26 cellular contexts compared by ENCODE assay signal in genomic region chr3:99781761-99782160, GRCh38. TPM values are rescaled to one million over a fixed set of nuclear protein-coding genes. Genes with fewer than 3 reads are reported as not detected.
DNase-seq lines count a peak whose midpoint lies in the region; ATAC-seq, FAIRE-seq and TF ChIP-seq lines count a peak whose summit lies in the region.
"Had no signal": no experiment of that assay in that cellular context is flagged by ENCODE, and none has a peak within 500 bp of the region (broad histone marks: within the 10 kb centered on the region; RNA-seq: fewer than 3 reads in every experiment).

No MANE protein-coding gene starts in this region.

- H3K36me3 ChIP-seq in ACC112 (ENCODE audit: insufficient read depth, low read length) (peaks cover 18% of the 10 kb centered on the region), astrocyte (ENCODE audit: insufficient read depth, low read length) (no peaks in the 10 kb centered on the region), keratinocyte (ENCODE audit: control insufficient read depth in 2 of 2, extremely low read depth in 1 of 2, insufficient read depth in 2 of 2, low read length in 2 of 2) (no peaks in the 10 kb centered on the region), psoas muscle (ENCODE audit: insufficient read depth in 1 of 2, low read depth in 1 of 2) (no peaks in the 10 kb centered on the region), MM.1S (replicated peaks; ENCODE audit: insufficient read depth, low read length) (no peaks in the 10 kb centered on the region)
- H3K36me3 ChIP-seq: BE2C, gastroesophageal sphincter, lower lobe of right lung, sigmoid colon, tibial nerve had no signal

- peaks cover 2% of the 10 kb centered on the region for H3K36me3 Mint-ChIP-seq in astrocyte (ENCODE audit: low read depth, unreplicated experiment)
- H3K36me3 Mint-ChIP-seq: activated naive CD8-positive, alpha-beta T cell had no signal

- no peaks in the 10 kb centered on the region for H4K20me1 ChIP-seq in astrocyte (ENCODE audit: insufficient read depth, low read length)
- H4K20me1 ChIP-seq in keratinocyte (ENCODE audit: control insufficient read depth, extremely low read depth, insufficient read depth, low read length): no peaks in the 10 kb centered on the region
- H4K20me1 ChIP-seq in MM.1S (ENCODE audit: insufficient read depth, low read length): no peaks in the 10 kb centered on the region

- no peaks in the 10 kb centered on the region for H3F3A ChIP-seq in MM.1S (ENCODE audit: insufficient read depth, low read length)

- ATAC-seq in psoas muscle (no peak), left lobe of liver (no peak)
- ATAC-seq: body of pancreas, gastroesophageal sphincter, HCT116, lower lobe of right lung had no signal

- H3K27me3 Mint-ChIP-seq in astrocyte (ENCODE audit: low read depth, unreplicated experiment): no peaks in the 10 kb centered on the region

- H3K9me3 Mint-ChIP-seq in astrocyte (ENCODE audit: unreplicated experiment): no peaks in the 10 kb centered on the region
- H3K9me3 Mint-ChIP-seq: activated T-helper 2 cell treated with anti-CD3 and anti-CD28 coated beads, Interferon-gamma antibody, Interleukin-2, Interleukin-4, amounts not matched to agents 10 μg/mL and 5 μg/mL and 100 μg/mL, durations not matched to agents 14 hours and 24 hours and 36 hours; stimulated activated naive CD8-positive, alpha-beta T cell treated with anti-CD3 and anti-CD28 coated beads, Interleukin-15, Interleukin-2, amounts not matched to agents 100 ng/mL and 50 ng/mL, for 24 hours had no signal

- dilution Hi-C loops in keratinocyte (cut with MboI; ENCODE audit: extremely low pct_ligation_motif_present, low sequenced_read_pairs): no loop called here

- H3K9me1 ChIP-seq in keratinocyte (ENCODE audit: control insufficient read depth, extremely low read depth, insufficient read depth, low read length): no peaks in the 10 kb centered on the region

- TF ChIP-seq CTCF in astrocyte (IDR thresholded peaks at IDR 0.05; ENCODE audit: insufficient read depth, low read depth, low read length) (no peak), keratinocyte (optimal IDR thresholded peaks at IDR 0.05 in 1 of 3, IDR thresholded peaks at IDR 0.05 in 1 of 3, conservative IDR thresholded peaks at IDR 0.05 in 1 of 3; ENCODE audit: extremely low read depth in 1 of 3, insufficient read depth in 2 of 3, low read length in 3 of 3) (no peak), psoas muscle (IDR thresholded peaks at IDR 0.05) (no peak), MM.1S (IDR thresholded peaks at IDR 0.05; ENCODE audit: low read length) (no peak)

- no peaks in the 10 kb centered on the region for H3K9me2 ChIP-seq in MM.1S (replicated peaks; ENCODE audit: insufficient read depth, low read length)

- peak overlapping the region; percentile 31; the same call in 1 of the 2 replicates for H3K27ac ChIP-seq in ACC112 (ENCODE audit: low read depth, low read length)
- H3K27ac ChIP-seq in astrocyte (ENCODE audit: low read depth, low read length): peak overlapping the region; percentile 46
- no peak overlapping the region for H3K27ac ChIP-seq in keratinocyte (ENCODE audit: control insufficient read depth, insufficient read depth, low read length)
- no peak overlapping the region for H3K27ac ChIP-seq in psoas muscle
- no peak overlapping the region for H3K27ac ChIP-seq in MM.1S (ENCODE audit: low read length)
- H3K27ac ChIP-seq: body of pancreas, gastroesophageal sphincter, lower lobe of right lung, sigmoid colon had no signal

- peak overlapping the region; percentile 47 for H3K4me3 Mint-ChIP-seq in astrocyte (ENCODE audit: unreplicated experiment)
- H3K4me3 Mint-ChIP-seq: activated naive CD8-positive, alpha-beta T cell; stimulated activated naive CD8-positive, alpha-beta T cell treated with anti-CD3 and anti-CD28 coated beads, Interleukin-15, Interleukin-2, amounts not matched to agents 100 ng/mL and 50 ng/mL, for 24 hours had no signal

- 83 to 92% (median 89%) methylated on average over 3 of the region's 3 CpGs for WGBS in psoas muscle, 3 donors

- H3K4me1 ChIP-seq in ACC112 (ENCODE audit: control insufficient read depth, insufficient read depth, low read length, unreplicated experiment) (peaks cover 33% of the 10 kb centered on the region), astrocyte (ENCODE audit: insufficient read depth, low read length) (peaks cover 37% of the 10 kb centered on the region), keratinocyte (ENCODE audit: control insufficient read depth, extremely low read depth, insufficient read depth, low read length) (peaks cover 4% of the 10 kb centered on the region), psoas muscle (no peaks in the 10 kb centered on the region), MM.1S (ENCODE audit: low read length) (no peaks in the 10 kb centered on the region)
- H3K4me1 ChIP-seq: BE2C, body of pancreas, gastroesophageal sphincter, lower lobe of right lung, sigmoid colon had no signal

- H3K27ac Mint-ChIP-seq in astrocyte (ENCODE audit: unreplicated experiment): peak overlapping the region; percentile 75
- H3K27ac Mint-ChIP-seq: activated naive CD8-positive, alpha-beta T cell; activated T-helper 2 cell treated with anti-CD3 and anti-CD28 coated beads, Interferon-gamma antibody, Interleukin-2, Interleukin-4, amounts not matched to agents 10 μg/mL and 5 μg/mL and 100 μg/mL, durations not matched to agents 14 hours and 24 hours and 36 hours; stimulated activated naive CD8-positive, alpha-beta T cell treated with anti-CD3 and anti-CD28 coated beads, Interleukin-15, Interleukin-2, amounts not matched to agents 100 ng/mL and 50 ng/mL, for 24 hours had no signal

- H3K4me2 ChIP-seq in astrocyte (ENCODE audit: low read length) (peak overlapping the region; percentile 38), keratinocyte (ENCODE audit: control insufficient read depth, extremely low read depth, insufficient read depth, low read depth, low read length) (no peak overlapping the region), MM.1S (ENCODE audit: low read depth, low read length) (no peak overlapping the region)

- intact Hi-C loops in psoas muscle (cut with DNase I): no loop called here

- H3K4me1 Mint-ChIP-seq in astrocyte (ENCODE audit: low read depth, unreplicated experiment): peaks cover 60% of the 10 kb centered on the region

- H3K79me2 ChIP-seq in ACC112 (ENCODE audit: control insufficient read depth, insufficient read depth, low read length, unreplicated experiment) (no peaks in the 10 kb centered on the region), astrocyte (ENCODE audit: insufficient read depth, low read length) (no peaks in the 10 kb centered on the region), keratinocyte (ENCODE audit: control insufficient read depth, insufficient read depth, low read length) (no peaks in the 10 kb centered on the region), MM.1S (ENCODE audit: low read length) (no peaks in the 10 kb centered on the region)

- no peak overlapping the region for H2AFZ ChIP-seq in ACC112 (ENCODE audit: low read length, unreplicated experiment)
- H2AFZ ChIP-seq in astrocyte (ENCODE audit: low read depth, low read length): no peak overlapping the region
- no peak overlapping the region for H2AFZ ChIP-seq in keratinocyte (ENCODE audit: control insufficient read depth, low read length)
- H2AFZ ChIP-seq in MM.1S (ENCODE audit: low read length): no peak overlapping the region

- H3K4me3 ChIP-seq in ACC112 (ENCODE audit: low read depth, low read length) (no peak overlapping the region), astrocyte (ENCODE audit: insufficient read depth, low read depth, low read length) (no peak overlapping the region), keratinocyte (ENCODE audit: control insufficient read depth in 2 of 3, extremely low read depth in 1 of 3, insufficient read depth in 2 of 3, low read depth in 1 of 3, low read length in 3 of 3) (no peak overlapping the region), psoas muscle (no peak overlapping the region), MM.1S (ENCODE audit: low read length) (no peak overlapping the region)
- H3K4me3 ChIP-seq: body of pancreas, gastroesophageal sphincter, lower lobe of right lung, sigmoid colon, tibial nerve had no signal

- no peak overlapping the region for H3K9ac ChIP-seq in astrocyte (ENCODE audit: low read length)
- no peak overlapping the region for H3K9ac ChIP-seq in keratinocyte (ENCODE audit: control insufficient read depth, extremely low read depth, insufficient read depth, low read length)
- no peak overlapping the region for H3K9ac ChIP-seq in MM.1S (ENCODE audit: low read length)

- H3K9me3 ChIP-seq in astrocyte (ENCODE audit: insufficient read depth, low read depth, low read length): no peaks in the 10 kb centered on the region
- H3K9me3 ChIP-seq in keratinocyte (ENCODE audit: control insufficient read depth, low read depth, low read length): no peaks in the 10 kb centered on the region
- H3K9me3 ChIP-seq in psoas muscle: no peaks in the 10 kb centered on the region
- H3K9me3 ChIP-seq in MM.1S (replicated peaks; ENCODE audit: insufficient read depth, low read length): no peaks in the 10 kb centered on the region
- H3K9me3 ChIP-seq: BE2C, body of pancreas, gastroesophageal sphincter, lower lobe of right lung, sigmoid colon, tibial nerve had no signal

- no peaks in the 10 kb centered on the region for H3K27me3 ChIP-seq in ACC112 (ENCODE audit: insufficient read depth, low read length)
- no peaks in the 10 kb centered on the region for H3K27me3 ChIP-seq in astrocyte (ENCODE audit: insufficient read depth, low read length)
- no peaks in the 10 kb centered on the region for H3K27me3 ChIP-seq in keratinocyte (ENCODE audit: control insufficient read depth, extremely low read depth, insufficient read depth, low read length)
- H3K27me3 ChIP-seq in psoas muscle (ENCODE audit: insufficient read depth in 3 of 3, low read length in 2 of 3): peaks cover 0 to 2% (median 0%) of the 10 kb centered on the region in 3 donors
- no peaks in the 10 kb centered on the region for H3K27me3 ChIP-seq in MM.1S (replicated peaks; ENCODE audit: insufficient read depth, low read length)
- H3K27me3 ChIP-seq: body of pancreas, gastroesophageal sphincter, sigmoid colon, tibial nerve had no signal

- DNase-seq in HS-27A (ENCODE audit: low read depth): peak; percentile 54
- DNase-seq in astrocyte (ENCODE audit: low read depth): peak; percentile 82
- no peak for DNase-seq in keratinocyte (ENCODE audit: low read depth, low spot score)
- no peak for DNase-seq in SHP77 (lab: John Stamatoyannopoulos, UW)
- DNase-seq in psoas muscle: no peak
- no peak for DNase-seq in MM.1S
- DNase-seq in left lobe of liver (ENCODE audit: low spot score): no peak
- DNase-seq: activated CD4-positive, alpha-beta T cell treated with anti-CD3 and anti-CD28 coated beads, Interleukin-2, amount 50 U/mL, for 4 hours; activated CD4-positive, CD25-positive, alpha-beta regulatory T cell; activated CD8-positive, alpha-beta memory T cell treated with anti-CD3 and anti-CD28 coated beads, Interleukin-2, amount 50 U/mL, for 4 hours; BE2C; body of pancreas; effector CD4-positive, alpha-beta T cell; islet precursor cell; lower lobe of right lung; NCI-H2081; NCI-H446; sigmoid colon; T-helper 9 cell had no signal

- FAIRE-seq in astrocyte (lab: Jason Lieb, UNC) (peak; percentile 32), keratinocyte (lab: Jason Lieb, UNC) (peak; percentile 17)

RNA-seq across cellular contexts. Expression of gene CMSS1, which starts 35.9 kb away (rescaled TPM):
- total RNA-seq in astrocyte: 11.0 and 12.5 TPM in 2 replicates
- 13.4 to 37.2 TPM (median 27.9 TPM) in 3 replicates for polyA plus RNA-seq in keratinocyte
- 73.5 TPM for polyA plus RNA-seq in keratinocyte (2011; ENCODE audit: low read depth)
- 22.6 and 32.7 TPM in 2 replicates for polyA plus RNA-seq in keratinocyte (2011; cell fraction: cytosol; rRNA removed)
- polyA plus RNA-seq in keratinocyte (2011; cell fraction: nucleus; rRNA removed): 10.9 and 13.0 TPM in 2 replicates
- 26.6 and 41.9 TPM in 2 replicates for polyA plus RNA-seq in keratinocyte (2012; ENCODE audit: low replicate concordance)
- polyA minus RNA-seq in keratinocyte: 2.9 to 15.8 TPM (median 10.3 TPM) in 3 replicates
- 26.7 TPM for polyA minus RNA-seq in keratinocyte (2011; cell fraction: cytosol; rRNA and poly(A)+ RNA removed)
- polyA minus RNA-seq in keratinocyte (2011; cell fraction: nucleus; rRNA and poly(A)+ RNA removed): 5.6 and 15.5 TPM in 2 replicates
- total RNA-seq in psoas muscle: 100 to 1,000 TPM in 1 of 4 donors, 10 to 100 TPM in 3; 18.4 to 174 (median 56.1) TPM
- 10 to 100 TPM; 51.4 to 85.6 (median 58.8) TPM for polyA plus RNA-seq in psoas muscle
- 9.7 TPM for total RNA-seq in left lobe of liver

Comparison
In these comparisons a context has a peak if more than half of its experiments do, and no peak if none do; other contexts are left out.
1. H3K27ac ChIP-seq: peak in ACC112 (single experiment) and astrocyte (single experiment); none in keratinocyte (single experiment), psoas muscle (single experiment) and MM.1S (single experiment).
2. DNase-seq: peak in HS-27A (single experiment) and astrocyte (single experiment); none in keratinocyte (single experiment), SHP77 (0 of 2), psoas muscle (0 of 2), MM.1S (single experiment) and left lobe of liver (single experiment).